In genomic region chr5:164649266-164649665, GRCh38 we compare ENCODE assay signal across 28 cellular contexts.
"Had no signal": no experiment of that assay in that cellular context is flagged by ENCODE, and none has a peak within 500 bp of the region (broad histone marks: within the 10 kb centered on the region; RNA-seq: fewer than 3 reads in every experiment).

No MANE protein-coding gene starts in this region.

- H3K27me3 ChIP-seq: adrenal gland, ascending aorta, breast epithelium, colonic mucosa, dorsolateral prefrontal cortex, esophagus squamous epithelium, heart left ventricle, right lobe of liver, stomach, suprapubic skin, tibial nerve had no signal

- H3K4me3 ChIP-seq: adrenal gland, ascending aorta, breast epithelium, colonic mucosa, dorsolateral prefrontal cortex, esophagus squamous epithelium, heart left ventricle, mucosa of descending colon, right lobe of liver, skin epidermis, stomach, suprapubic skin, tibial nerve had no signal

- H3K4me3 Mint-ChIP-seq: activated CD4-positive, alpha-beta T cell treated with anti-CD3 and anti-CD28 coated beads, Interleukin-2, amount 10 ng/mL, durations not matched to agents 7 days and 5 days; activated CD8-positive, alpha-beta T cell treated with anti-CD3 and anti-CD28 coated beads, Interleukin-2, amount 10 ng/mL, durations not matched to agents 7 days and 5 days; central memory CD8-positive, alpha-beta T cell; effector memory CD8-positive, alpha-beta T cell; memory B cell; nephron progenitor cell; stimulated activated memory B cell treated with anti-CD40 and anti-IgM and Interleukin-4, amounts not matched to agents 10 μg/mL and 1 μg/mL and 100 μg/mL, for 72 hours had no signal

- H3K9me3 ChIP-seq: adrenal gland, ascending aorta, breast epithelium, colonic mucosa, esophagus squamous epithelium, mucosa of descending colon, right lobe of liver, stomach, suprapubic skin, tibial nerve had no signal

- H3K4me1 Mint-ChIP-seq: activated CD4-positive, alpha-beta T cell treated with anti-CD3 and anti-CD28 coated beads, Interleukin-2, amount 10 ng/mL, durations not matched to agents 7 days and 5 days; central memory CD8-positive, alpha-beta T cell; memory B cell; stimulated activated memory B cell treated with anti-CD40 and anti-IgM and Interleukin-4, amounts not matched to agents 10 μg/mL and 1 μg/mL and 100 μg/mL, for 72 hours had no signal

- H3K9me3 Mint-ChIP-seq: activated CD4-positive, alpha-beta T cell treated with anti-CD3 and anti-CD28 coated beads, Interleukin-2, amount 10 ng/mL, durations not matched to agents 7 days and 5 days; memory B cell; nephron progenitor cell had no signal

- H3K36me3 Mint-ChIP-seq: activated naive CD4-positive, alpha-beta T cell treated with anti-CD3 and anti-CD28 coated beads, Interleukin-2, amount 50 U/mL, for 72 hours; memory B cell; stimulated activated memory B cell treated with anti-CD40 and anti-IgM and Interleukin-4, amounts not matched to agents 10 μg/mL and 1 μg/mL and 100 μg/mL, for 72 hours had no signal

- H3K9ac ChIP-seq: parathyroid adenoma had no signal

- DNase-seq: activated CD4-positive, alpha-beta T cell treated with anti-CD3 and anti-CD28 coated beads, Interleukin-2, amount 10 ng/mL, durations not matched to agents 7 days and 5 days; activated CD8-positive, alpha-beta T cell treated with anti-CD3 and anti-CD28 coated beads, Interleukin-2, amount 10 ng/mL, durations not matched to agents 7 days and 5 days; activated gamma-delta T cell treated with Interleukin-2 at 50 U/mL for 16 hours; activated T-cell treated with anti-CD3 and anti-CD28 coated beads, Interleukin-2, amount 50 U/mL, for 1 hour; adrenal gland; colonic mucosa; dorsolateral prefrontal cortex; effector memory CD8-positive, alpha-beta T cell; esophagus squamous epithelium; heart left ventricle; islet precursor cell; left cardiac atrium; mucosa of descending colon; nephron progenitor cell; right lobe of liver; stimulated activated CD4-positive, alpha-beta T cell treated with anti-CD3 and anti-CD28 coated beads, Interleukin-2, amount 100 ng/mL, for 24 hours; stomach had no signal

- H3K36me3 ChIP-seq: adrenal gland, ascending aorta, breast epithelium, colonic mucosa, esophagus squamous epithelium, heart left ventricle, right lobe of liver, stomach, suprapubic skin, tibial nerve had no signal

- H3K27ac Mint-ChIP-seq: activated CD4-positive, alpha-beta T cell treated with anti-CD3 and anti-CD28 coated beads, Interleukin-2, amount 10 ng/mL, durations not matched to agents 7 days and 5 days; activated CD8-positive, alpha-beta T cell treated with anti-CD3 and anti-CD28 coated beads, Interleukin-2, amount 10 ng/mL, durations not matched to agents 7 days and 5 days; activated naive CD4-positive, alpha-beta T cell treated with anti-CD3 and anti-CD28 coated beads, Interleukin-2, amount 50 U/mL, for 72 hours; effector memory CD8-positive, alpha-beta T cell; memory B cell; nephron progenitor cell; stimulated activated memory B cell treated with anti-CD40 and anti-IgM and Interleukin-4, amounts not matched to agents 10 μg/mL and 1 μg/mL and 100 μg/mL, for 72 hours had no signal

- ATAC-seq: activated CD4-positive, CD25-positive, alpha-beta regulatory T cell treated with anti-CD3 and anti-CD28 coated beads, Interleukin-2, amount 50 U/mL, for 24 hours; activated CD8-positive, alpha-beta T cell treated with anti-CD3 and anti-CD28 coated beads, Interleukin-2, amount 10 ng/mL, durations not matched to agents 7 days and 5 days; activated naive CD4-positive, alpha-beta T cell treated with anti-CD3 and anti-CD28 coated beads, Interleukin-2, amount 50 U/mL, for 72 hours; effector memory CD8-positive, alpha-beta T cell; heart left ventricle; left cardiac atrium; mucosa of descending colon; right lobe of liver; stimulated activated memory B cell treated with anti-CD40 and anti-IgM and Interleukin-4, amounts not matched to agents 10 μg/mL and 1 μg/mL and 100 μg/mL, for 72 hours had no signal

- H3K27me3 Mint-ChIP-seq: activated CD4-positive, alpha-beta T cell treated with anti-CD3 and anti-CD28 coated beads, Interleukin-2, amount 10 ng/mL, durations not matched to agents 7 days and 5 days; central memory CD8-positive, alpha-beta T cell; effector memory CD8-positive, alpha-beta T cell; memory B cell; stimulated activated memory B cell treated with anti-CD40 and anti-IgM and Interleukin-4, amounts not matched to agents 10 μg/mL and 1 μg/mL and 100 μg/mL, for 72 hours had no signal

- H3K4me1 ChIP-seq: adrenal gland, ascending aorta, breast epithelium, colonic mucosa, esophagus squamous epithelium, heart left ventricle, parathyroid adenoma, right lobe of liver, stomach, suprapubic skin, tibial nerve had no signal
